9 cellular contexts compared by ENCODE assay signal in genomic region chr16:48123104-48123788, GRCh38. TPM values are rescaled to one million over a fixed set of nuclear protein-coding genes. Genes with fewer than 3 reads are reported as not detected.
DNase-seq lines count a peak whose midpoint lies in the region; ATAC-seq and TF ChIP-seq lines count a peak whose summit lies in the region.
"Had no signal": no experiment of that assay in that cellular context is flagged by ENCODE, and none has a peak within 500 bp of the region (broad histone marks: within the 10 kb centered on the region; RNA-seq: fewer than 3 reads in every experiment).

No MANE protein-coding gene starts in this region.

- TF ChIP-seq CTCF in GM23338 (conservative IDR thresholded peaks at IDR 0.05; ENCODE audit: low read depth in 2 of 2): no peak

- no peaks in the 10 kb centered on the region for H4K20me1 ChIP-seq in GM23338 (replicated peaks; ENCODE audit: insufficient read depth)

- H3K4me1 Mint-ChIP-seq in GM23338: peaks cover 9% of the 10 kb centered on the region

- H3K27ac ChIP-seq in GM23338 (ENCODE audit: low read depth): no peak overlapping the region
- H3K27ac ChIP-seq: HL-60 had no signal

- H3K4me3 Mint-ChIP-seq in GM23338: no peak overlapping the region

- no peaks in the 10 kb centered on the region for H3K4me1 ChIP-seq in GM23338 (ENCODE audit: insufficient read depth)

- peaks cover 9% of the 10 kb centered on the region; the same call in 1 of the 2 replicates for H3K9me2 ChIP-seq in GM23338 (ENCODE audit: insufficient read depth)

- intact Hi-C loops in Right ventricle myocardium inferior (cut with DNase I): no loop called here

- no peak overlapping the region for H3K27ac Mint-ChIP-seq in GM23338

- no peaks in the 10 kb centered on the region for H3F3A ChIP-seq in GM23338 (replicated peaks; ENCODE audit: low read depth)

- no peak overlapping the region for H3K4me3 ChIP-seq in GM23338

- H3K36me3 Mint-ChIP-seq in GM23338 (ENCODE audit: low read depth): no peaks in the 10 kb centered on the region

- ATAC-seq in HG02623 (IDR thresholded peaks at IDR 0.05; ENCODE audit: unreplicated experiment) (peak; percentile 72), Right ventricle myocardium inferior (no peak), GM18909 (IDR thresholded peaks at IDR 0.05; ENCODE audit: poor library complexity, unreplicated experiment) (no peak), GM23338 (no peak)

- H2AFZ ChIP-seq in GM23338: no peak overlapping the region

- no peaks in the 10 kb centered on the region for H3K36me3 ChIP-seq in GM23338 (ENCODE audit: insufficient read depth)

- no peak overlapping the region for H3K4me2 ChIP-seq in GM23338

- H3K79me2 ChIP-seq in GM23338 (replicated peaks; ENCODE audit: insufficient read depth): no peaks in the 10 kb centered on the region

- H3K27me3 Mint-ChIP-seq in GM23338 (ENCODE audit: insufficient read depth, low read depth, poor library complexity): peaks cover 7% of the 10 kb centered on the region

- DNase-seq in Daoy (ENCODE audit: low read depth) (peak; percentile 97), glomerular endothelial cell (ENCODE audit: extremely low read depth, low read depth, low spot score) (peak; percentile 71), Right ventricle myocardium inferior (ENCODE audit: missing footprints) (no peak), GM23338 (ENCODE audit: low spot score) (no peak)
- DNase-seq in activated CD4-positive, alpha-beta T cell treated with anti-CD3 and anti-CD28 coated beads for 4 hours: peak; percentile 4 to 34
- DNase-seq in stimulated activated CD8-positive, alpha-beta memory T cell treated with anti-CD3 and anti-CD28 coated beads, Interleukin-7, amount 100 ng/mL, for 24 hours (ENCODE audit: low read depth): peak; percentile 23

- H3K27me3 ChIP-seq in GM23338 (ENCODE audit: insufficient read depth): no peaks in the 10 kb centered on the region

- H3K9me3 Mint-ChIP-seq in GM23338: no peaks in the 10 kb centered on the region; the same call in 2 of the 3 replicates

TF ChIP-seq in GM23338, 12 proteins besides CTCF, POLR2A, EP300 and RAD21:
- no peak for TF ChIP-seq STAT1 (IDR thresholded peaks at IDR 0.05; ENCODE audit: unreplicated experiment)
- no peak for TF ChIP-seq ETS1 (IDR thresholded peaks at IDR 0.05)
- no peak for TF ChIP-seq NANOG (IDR thresholded peaks at IDR 0.05; ENCODE audit: borderline replicate concordance)
- no peak for TF ChIP-seq CREB1 (CRISPR knock-in tag; IDR thresholded peaks at IDR 0.05; ENCODE audit: low read depth)
- TF ChIP-seq ZNF114 (CRISPR knock-in tag; IDR thresholded peaks at IDR 0.05): no peak
- TF ChIP-seq REST (IDR thresholded peaks at IDR 0.05; ENCODE audit: unreplicated experiment): no peak
- no peak for TF ChIP-seq ZNF331 (CRISPR knock-in tag; IDR thresholded peaks at IDR 0.05; ENCODE audit: low read depth)
- no peak for TF ChIP-seq ZNF462 (CRISPR knock-in tag; IDR thresholded peaks at IDR 0.05)
- TF ChIP-seq EZH2 (IDR thresholded peaks at IDR 0.05; ENCODE audit: low read depth, unreplicated experiment): no peak
- TF ChIP-seq EZH2phosphoT487 (IDR thresholded peaks at IDR 0.05; ENCODE audit: unreplicated experiment): no peak

RNA-seq across cellular contexts. Expression of gene ABCC12, which starts 32.5 kb away (rescaled TPM):
- not detected in 2 replicates for total RNA-seq in Daoy (2014; rRNA removed; shearing (Covaris generic))
- total RNA-seq in glomerular endothelial cell (not detected in 2 replicates), Right ventricle myocardium inferior (0.14 TPM)
- not detected in 2 replicates for total RNA-seq in GM23338 (2014; rRNA removed; shearing (Covaris generic))
- not detected in 2 replicates for polyA plus RNA-seq in GM23338 (2016; fragmentation: Nextera tagmentation; extraction: Ambion mirVana)

Comparison
In these comparisons a context has a peak if more than half of its experiments do, and no peak if none do; other contexts are left out.
1. DNase-seq: peak in Daoy (single experiment), activated CD4-positive, alpha-beta T cell treated with anti-CD3 and anti-CD28 coated beads for 4 hours (2 of 2), glomerular endothelial cell (single experiment) and stimulated activated CD8-positive, alpha-beta memory T cell treated with anti-CD3 and anti-CD28 coated beads, Interleukin-7, amount 100 ng/mL, for 24 hours (single experiment); none in Right ventricle myocardium inferior (single experiment) and GM23338 (single experiment).